ENCODE assay signal across 20 cellular contexts in genomic region chr6:98343004-98343403, GRCh38.
"Had no signal": no experiment of that assay in that cellular context is flagged by ENCODE, and none has a peak within 500 bp of the region (broad histone marks: within the 10 kb centered on the region; RNA-seq: fewer than 3 reads in every experiment).

No MANE protein-coding gene starts in this region.

- H3K9me3 Mint-ChIP-seq: activated CD4-positive, alpha-beta memory T cell treated with anti-CD3 and anti-CD28 coated beads for 36 hours; activated T-helper 1 cell treated with anti-CD3 and anti-CD28 coated beads, Interleukin-12 subunit alpha, Interleukin-12 subunit beta, Interleukin-2, Interleukin-4 antibody, amounts not matched to agents 30 ng/mL and 10 ng/mL and 1 ng/mL, durations not matched to agents 14 hours and 24 hours and 36 hours; neural crest cell; WTC11 had no signal

- H3K36me3 Mint-ChIP-seq: activated CD4-positive, alpha-beta memory T cell treated with anti-CD3 and anti-CD28 coated beads for 36 hours; activated naive CD4-positive, alpha-beta T cell treated with anti-CD3 and anti-CD28 coated beads, Interleukin-2, amount 50 U/mL, for 72 hours; WTC11 had no signal

- H3K27ac ChIP-seq: gastroesophageal sphincter, heart left ventricle, left ventricle myocardium inferior, transverse colon, uterus had no signal

- H3K36me3 ChIP-seq: gastroesophageal sphincter, heart left ventricle, left ventricle myocardium inferior, transverse colon, uterus had no signal

- H3K4me3 ChIP-seq: gastroesophageal sphincter, heart left ventricle, left ventricle myocardium inferior, transverse colon, uterus had no signal

- H3K27ac Mint-ChIP-seq: activated CD4-positive, alpha-beta memory T cell treated with anti-CD3 and anti-CD28 coated beads for 36 hours; activated naive CD4-positive, alpha-beta T cell treated with anti-CD3 and anti-CD28 coated beads, Interleukin-2, amount 50 U/mL, for 72 hours; activated T-helper 1 cell treated with anti-CD3 and anti-CD28 coated beads, Interleukin-12 subunit alpha, Interleukin-12 subunit beta, Interleukin-2, Interleukin-4 antibody, amounts not matched to agents 30 ng/mL and 10 ng/mL and 1 ng/mL, durations not matched to agents 14 hours and 24 hours and 36 hours; progenitor cell of endocrine pancreas had no signal

- DNase-seq: activated CD4-positive, alpha-beta memory T cell treated with anti-CD3 and anti-CD28 coated beads for 36 hours; activated CD4-positive, alpha-beta T cell treated with anti-CD3 and anti-CD28 coated beads for 4 hours; activated gamma-delta T cell treated with Interleukin-2 at 50 U/mL for 16 hours; activated T-cell treated with anti-CD3 and anti-CD28 coated beads for 4 hours; cerebellar nuclear complex; effector CD8-positive, alpha-beta T cell; heart left ventricle; left ventricle myocardium inferior; mammary epithelial cell; midbrain; stimulated activated naive CD8-positive, alpha-beta T cell treated with anti-CD3 and anti-CD28 coated beads, Interleukin-15, Interleukin-2, amounts not matched to agents 100 U/mL and 50 U/mL, for 24 hours; transverse colon; uterus had no signal

- ATAC-seq: activated naive CD4-positive, alpha-beta T cell treated with anti-CD3 and anti-CD28 coated beads, Interleukin-2, amount 50 U/mL, for 72 hours; esophagus mucosa; gastroesophageal sphincter; heart left ventricle; stimulated activated naive CD8-positive, alpha-beta T cell treated with anti-CD3 and anti-CD28 coated beads, Interleukin-15, Interleukin-2, amounts not matched to agents 100 U/mL and 50 U/mL, for 24 hours; WTC11 had no signal

- H3K27me3 Mint-ChIP-seq: activated CD4-positive, alpha-beta memory T cell treated with anti-CD3 and anti-CD28 coated beads for 36 hours; progenitor cell of endocrine pancreas had no signal

- H3K4me3 Mint-ChIP-seq: activated CD4-positive, alpha-beta memory T cell treated with anti-CD3 and anti-CD28 coated beads for 36 hours; activated T-helper 1 cell treated with anti-CD3 and anti-CD28 coated beads, Interleukin-12 subunit alpha, Interleukin-12 subunit beta, Interleukin-2, Interleukin-4 antibody, amounts not matched to agents 30 ng/mL and 10 ng/mL and 1 ng/mL, durations not matched to agents 14 hours and 24 hours and 36 hours; neural crest cell; WTC11 had no signal

- H3K4me1 ChIP-seq: gastroesophageal sphincter, heart left ventricle, left ventricle myocardium inferior, transverse colon, uterus had no signal

- H3K9me3 ChIP-seq: gastroesophageal sphincter, heart left ventricle, left ventricle myocardium inferior, transverse colon, uterus had no signal

- H3K27me3 ChIP-seq: gastroesophageal sphincter, heart left ventricle, transverse colon, uterus had no signal
